In the genomic region with DNA sequence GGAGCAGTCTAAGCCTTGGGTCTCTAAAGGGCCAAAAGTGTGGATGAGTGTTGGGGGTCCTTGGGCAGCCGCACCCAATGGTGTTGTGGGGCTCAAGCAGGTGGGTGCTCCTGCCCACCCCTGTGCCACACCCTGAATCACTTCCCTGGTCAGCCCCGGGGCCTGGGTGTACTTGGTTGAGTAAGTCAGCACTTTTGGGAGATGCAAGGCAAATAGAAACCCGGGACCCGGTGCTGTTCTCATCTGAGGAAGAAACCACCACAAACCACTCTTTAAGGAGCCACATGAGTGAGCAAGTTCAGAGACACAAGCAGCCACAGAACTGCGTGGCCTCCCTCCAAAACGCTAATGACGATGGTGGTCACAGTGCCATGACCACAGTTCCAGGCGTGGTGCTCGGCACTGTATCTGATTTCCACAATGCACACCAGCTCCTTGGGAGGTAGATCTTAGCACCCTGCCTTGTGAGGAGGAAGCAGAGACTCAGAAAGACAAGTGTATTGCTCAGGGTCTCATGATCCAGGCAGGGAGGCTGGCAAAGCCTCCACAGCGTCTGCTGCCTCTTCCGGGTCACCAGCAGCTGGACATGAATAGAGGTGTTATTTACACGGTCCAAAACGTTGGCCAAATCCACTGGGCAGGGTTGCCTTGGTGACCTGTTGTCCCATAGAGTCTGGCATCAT, we compare ENCODE assay signal across 20 cellular contexts.
"Had no signal": no experiment of that assay in that cellular context is flagged by ENCODE, and none has a peak within 500 bp of the region (broad histone marks: within the 10 kb centered on the region; RNA-seq: fewer than 3 reads in every experiment).

No MANE protein-coding gene starts in this region.

- H3K9me3 Mint-ChIP-seq: activated CD4-positive, alpha-beta memory T cell treated with anti-CD3 and anti-CD28 coated beads for 36 hours; activated naive CD4-positive, alpha-beta T cell treated with anti-CD3 and anti-CD28 coated beads, Interleukin-2, amount 10 ng/mL, durations not matched to agents 7 days and 5 days; activated naive CD8-positive, alpha-beta T cell treated with anti-CD3 and anti-CD28 coated beads, Interleukin-2, amount 50 U/mL, for 24 hours; activated T-helper 17 cell treated with anti-CD3 and anti-CD28 coated beads, Interleukin-2, amount 50 U/mL, for 72 hours; central memory CD8-positive, alpha-beta T cell; memory B cell; natural killer cell had no signal

- DNase-seq: activated CD4-positive, alpha-beta memory T cell treated with anti-CD3 and anti-CD28 coated beads for 36 hours; activated CD8-positive, alpha-beta memory T cell treated with anti-CD3 and anti-CD28 coated beads, Interleukin-2, amount 10 ng/mL, durations not matched to agents 7 days and 5 days; activated naive CD4-positive, alpha-beta T cell treated with anti-CD3 and anti-CD28 coated beads, Interleukin-2, amount 10 ng/mL, durations not matched to agents 7 days and 5 days; activated naive CD8-positive, alpha-beta T cell treated with anti-CD3 and anti-CD28 coated beads, Interleukin-2, amount 50 U/mL, for 24 hours; anterior cingulate cortex; cortex of kidney; immature natural killer cell; natural killer cell; retina; stimulated activated CD4-positive, alpha-beta T cell treated with anti-CD3 and anti-CD28 coated beads, Interleukin-12 subunit alpha, Interleukin-12 subunit beta, amount 100 ng/mL, for 4 hours; stimulated activated CD4-positive, alpha-beta T cell treated with anti-CD3 and anti-CD28 coated beads, Interleukin-1b, Interleukin-23, amount 100 ng/mL, for 48 hours; stimulated activated CD8-positive, alpha-beta memory T cell treated with anti-CD3 and anti-CD28 coated beads, Interleukin-4, amount 100 ng/mL, for 48 hours; stimulated activated naive CD4-positive, alpha-beta T cell; thyroid gland; WERI-Rb-1 had no signal

- H3K4me1 Mint-ChIP-seq: activated CD8-positive, alpha-beta memory T cell treated with anti-CD3 and anti-CD28 coated beads, Interleukin-2, amount 10 ng/mL, durations not matched to agents 7 days and 5 days; activated naive CD4-positive, alpha-beta T cell treated with anti-CD3 and anti-CD28 coated beads, Interleukin-2, amount 10 ng/mL, durations not matched to agents 7 days and 5 days; activated naive CD8-positive, alpha-beta T cell treated with anti-CD3 and anti-CD28 coated beads, Interleukin-2, amount 50 U/mL, for 24 hours; activated T-helper 17 cell treated with anti-CD3 and anti-CD28 coated beads, Interleukin-2, amount 50 U/mL, for 72 hours; central memory CD8-positive, alpha-beta T cell; immature natural killer cell; memory B cell; natural killer cell had no signal

- H3K27ac Mint-ChIP-seq: activated CD4-positive, alpha-beta memory T cell treated with anti-CD3 and anti-CD28 coated beads for 36 hours; activated CD8-positive, alpha-beta memory T cell treated with anti-CD3 and anti-CD28 coated beads, Interleukin-2, amount 10 ng/mL, durations not matched to agents 7 days and 5 days; activated naive CD4-positive, alpha-beta T cell treated with anti-CD3 and anti-CD28 coated beads, Interleukin-2, amount 10 ng/mL, durations not matched to agents 7 days and 5 days; activated naive CD8-positive, alpha-beta T cell treated with anti-CD3 and anti-CD28 coated beads, Interleukin-2, amount 50 U/mL, for 24 hours; activated T-helper 17 cell treated with anti-CD3 and anti-CD28 coated beads, Interleukin-2, amount 50 U/mL, for 72 hours; immature natural killer cell; memory B cell; natural killer cell had no signal

- H3K4me3 ChIP-seq: gastroesophageal sphincter, thyroid gland had no signal

- H3K36me3 ChIP-seq: gastroesophageal sphincter, thyroid gland, WERI-Rb-1 had no signal

- ATAC-seq: activated CD8-positive, alpha-beta memory T cell treated with anti-CD3 and anti-CD28 coated beads, Interleukin-2, amount 10 ng/mL, durations not matched to agents 7 days and 5 days; activated naive CD8-positive, alpha-beta T cell treated with anti-CD3 and anti-CD28 coated beads, Interleukin-2, amount 50 U/mL, for 24 hours; activated T-helper 17 cell treated with anti-CD3 and anti-CD28 coated beads, Interleukin-2, amount 50 U/mL, for 72 hours; gastroesophageal sphincter; natural killer cell had no signal

- H3K36me3 Mint-ChIP-seq: activated CD4-positive, alpha-beta memory T cell treated with anti-CD3 and anti-CD28 coated beads for 36 hours; activated CD8-positive, alpha-beta memory T cell treated with anti-CD3 and anti-CD28 coated beads, Interleukin-2, amount 10 ng/mL, durations not matched to agents 7 days and 5 days; activated naive CD4-positive, alpha-beta T cell treated with anti-CD3 and anti-CD28 coated beads, Interleukin-2, amount 10 ng/mL, durations not matched to agents 7 days and 5 days; brain; immature natural killer cell; memory B cell; natural killer cell had no signal

- H3K9me3 ChIP-seq: gastroesophageal sphincter, thyroid gland had no signal

- H3K27ac ChIP-seq: gastroesophageal sphincter, thyroid gland, WERI-Rb-1 had no signal

- H3K4me3 Mint-ChIP-seq: activated CD4-positive, alpha-beta memory T cell treated with anti-CD3 and anti-CD28 coated beads for 36 hours; activated CD8-positive, alpha-beta memory T cell treated with anti-CD3 and anti-CD28 coated beads, Interleukin-2, amount 10 ng/mL, durations not matched to agents 7 days and 5 days; activated naive CD4-positive, alpha-beta T cell treated with anti-CD3 and anti-CD28 coated beads, Interleukin-2, amount 10 ng/mL, durations not matched to agents 7 days and 5 days; activated naive CD8-positive, alpha-beta T cell treated with anti-CD3 and anti-CD28 coated beads, Interleukin-2, amount 50 U/mL, for 24 hours; activated T-helper 17 cell treated with anti-CD3 and anti-CD28 coated beads, Interleukin-2, amount 50 U/mL, for 72 hours; brain; central memory CD8-positive, alpha-beta T cell; immature natural killer cell; memory B cell; natural killer cell had no signal
